In genomic region chr1:161908264-161908663, GRCh38 we compare ENCODE assay signal across 29 cellular contexts.
"Had no signal": no experiment of that assay in that cellular context is flagged by ENCODE, and none has a peak within 500 bp of the region (broad histone marks: within the 10 kb centered on the region; RNA-seq: fewer than 3 reads in every experiment).

No MANE protein-coding gene starts in this region.

- H3K4me1 ChIP-seq: body of pancreas, colonic mucosa had no signal

- H3K36me3 ChIP-seq: adrenal gland, colonic mucosa had no signal

- H3K9me3 ChIP-seq: adrenal gland, body of pancreas, colonic mucosa, esophagus squamous epithelium, heart left ventricle had no signal

- H3K27me3 ChIP-seq: adrenal gland, body of pancreas, colonic mucosa, esophagus squamous epithelium, heart left ventricle had no signal

- DNase-seq: activated B cell treated with CpG ODN at 0.5 μM for 24 hours; activated CD4-positive, alpha-beta T cell treated with anti-CD3 and anti-CD28 coated beads for 48 hours; activated CD4-positive, alpha-beta T cell treated with anti-CD3 and anti-CD28 coated beads, Interleukin-2, amount 50 U/mL, for 1 hour; activated CD4-positive, alpha-beta T cell treated with anti-CD3 and anti-CD28 coated beads, Interleukin-2, amount 50 U/mL, for 48 hours; activated CD8-positive, alpha-beta memory T cell treated with anti-CD3 and anti-CD28 coated beads for 24 hours; activated CD8-positive, alpha-beta T cell treated with anti-CD3 and anti-CD28 coated beads for 36 hours; activated effector memory CD4-positive, alpha-beta T cell treated with Interleukin-2 at 50 U/mL for 16 hours; activated gamma-delta T cell treated with Interleukin-2 at 50 U/mL for 16 hours; activated naive CD4-positive, alpha-beta T cell treated with anti-CD3 and anti-CD28 coated beads, Interleukin-2, amount 50 U/mL, for 16 hours; activated naive CD4-positive, alpha-beta T cell treated with Interleukin-2 at 50 U/mL for 16 hours; activated T-cell treated with anti-CD3 and anti-CD28 coated beads, Interleukin-2, amount 50 U/mL, for 4 hours; adrenal gland; amygdala; aorta; body of pancreas; caudate nucleus; colonic mucosa; effector CD8-positive, alpha-beta T cell; esophagus squamous epithelium; foreskin fibroblast; glutamatergic neuron; heart left ventricle; T1000; WERI-Rb-1 had no signal

- FAIRE-seq: endometrium, endothelial cell of umbilical vein, frontal cortex had no signal

- H3K4me3 ChIP-seq: adrenal gland, body of pancreas, colonic mucosa, esophagus squamous epithelium, heart left ventricle had no signal

- ATAC-seq: activated CD4-positive, CD25-positive, alpha-beta regulatory T cell treated with anti-CD3 and anti-CD28 coated beads, Interleukin-2, amount 50 U/mL, for 24 hours; activated CD8-positive, alpha-beta T cell treated with anti-CD3 and anti-CD28 coated beads for 36 hours; activated T-cell treated with anti-CD3 and anti-CD28 coated beads, Interleukin-2, amount 50 U/mL, for 4 hours; activated T-helper 17 cell treated with anti-CD3 and anti-CD28 coated beads, Interleukin-2, amount 50 U/mL, for 72 hours; body of pancreas; heart left ventricle had no signal
